In genomic region chr1:50942334-50942733, GRCh38 we compare ENCODE assay signal across 6 cellular contexts.
"Had no signal": no experiment of that assay in that cellular context is flagged by ENCODE, and none has a peak within 500 bp of the region (broad histone marks: within the 10 kb centered on the region; RNA-seq: fewer than 3 reads in every experiment).

No MANE protein-coding gene starts in this region.

- H3K9ac ChIP-seq: KMS-11 had no signal

- FAIRE-seq: HTR-8/SVneo had no signal

- H3K4me2 ChIP-seq: KMS-11 had no signal

- H3K27ac ChIP-seq: HL-60, KMS-11 had no signal

- DNase-seq: IMR-90, KBM-7, KG1 had no signal
